33 cellular contexts compared by ENCODE assay signal in genomic region chr21:28277324-28277723, GRCh38.
"Had no signal": no experiment of that assay in that cellular context is flagged by ENCODE, and none has a peak within 500 bp of the region (broad histone marks: within the 10 kb centered on the region; RNA-seq: fewer than 3 reads in every experiment).

No MANE protein-coding gene starts in this region.

- H3K4me1 ChIP-seq: adrenal gland, ascending aorta, breast epithelium had no signal

- DNase-seq: activated effector memory CD4-positive, alpha-beta T cell treated with anti-CD3 and anti-CD28 coated beads, Interleukin-2, amount 50 U/mL, for 16 hours; activated effector memory CD4-positive, alpha-beta T cell treated with Interleukin-2 at 50 U/mL for 16 hours; activated gamma-delta T cell; activated gamma-delta T cell treated with Interleukin-2 at 50 U/mL for 16 hours; activated naive CD4-positive, alpha-beta T cell; activated naive CD4-positive, alpha-beta T cell treated with anti-CD3 and anti-CD28 coated beads for 36 hours; activated naive CD4-positive, alpha-beta T cell treated with anti-CD3 and anti-CD28 coated beads, Interleukin-2, amount 10 ng/mL, durations not matched to agents 7 days and 5 days; activated naive CD4-positive, alpha-beta T cell treated with anti-CD3 and anti-CD28 coated beads, Interleukin-2, amount 50 U/mL, for 16 hours; activated naive CD4-positive, alpha-beta T cell treated with Interleukin-2 at 50 U/mL for 16 hours; activated naive CD8-positive, alpha-beta T cell treated with anti-CD3 and anti-CD28 coated beads for 36 hours; activated naive CD8-positive, alpha-beta T cell treated with anti-CD3 and anti-CD28 coated beads, Interleukin-2, amount 10 ng/mL, durations not matched to agents 7 days and 5 days; activated naive CD8-positive, alpha-beta T cell treated with anti-CD3 and anti-CD28 coated beads, Interleukin-2, amount 50 U/mL, for 24 hours; activated T-cell treated with anti-CD3 and anti-CD28 coated beads, Interleukin-2, amount 50 U/mL, for 24 hours; activated T-cell treated with anti-CD3 and anti-CD28 coated beads, Interleukin-2, amount 50 U/mL, for 4 hours; activated T-cell treated with anti-CD3 and anti-CD28 coated beads, Interleukin-2, amount 50 U/mL, for 48 hours; activated T-cell treated with anti-CD3 and anti-CD28 coated beads, Interleukin-2, amount 50 U/mL, for 72 hours; adrenal gland; amniotic stem cell; amygdala; anterior cingulate cortex; aorta; body of pancreas; brain microvascular endothelial cell; caudate nucleus; central memory CD4-positive, alpha-beta T cell; cerebellar nuclear complex had no signal

- H3K27me3 ChIP-seq: adrenal gland, ascending aorta, body of pancreas, brain microvascular endothelial cell, breast epithelium, cardiac muscle cell had no signal

- H3K9me3 ChIP-seq: adrenal gland, ascending aorta, body of pancreas had no signal

- ATAC-seq: activated naive CD4-positive, alpha-beta T cell treated with anti-CD3 and anti-CD28 coated beads, Interleukin-2, amount 50 U/mL, for 72 hours; activated naive CD8-positive, alpha-beta T cell treated with anti-CD3 and anti-CD28 coated beads, Interleukin-2, amount 50 U/mL, for 24 hours; activated T-cell treated with anti-CD3 and anti-CD28 coated beads, Interleukin-2, amount 50 U/mL, for 4 hours; activated T-cell treated with anti-CD3 and anti-CD28 coated beads, Interleukin-2, amount 50 U/mL, for 72 hours; activated T-helper 17 cell treated with anti-CD3 and anti-CD28 coated beads, Interleukin-2, amount 50 U/mL, for 72 hours; body of pancreas had no signal

- FAIRE-seq: astrocyte, bronchial epithelial cell had no signal

- H3K4me3 ChIP-seq: adrenal gland, ascending aorta, body of pancreas, breast epithelium, cardiac muscle cell had no signal

- H3K36me3 ChIP-seq: adrenal gland, ascending aorta, brain microvascular endothelial cell, breast epithelium, cardiac muscle cell had no signal

- H3K27ac ChIP-seq: adrenal gland, ascending aorta, body of pancreas, brain microvascular endothelial cell, breast epithelium, cardiac muscle cell had no signal
